Comparison of ENCODE assay signal across 1 cellular context in genomic region chr13:19991531-19991930, GRCh38.
TF ChIP-seq lines count a peak whose summit lies in the region.

No MANE protein-coding gene starts in this region.

TF ChIP-seq in GM23338, 12 proteins besides CTCF, POLR2A, EP300 and RAD21 (continued from another document):
- TF ChIP-seq, protein P1, sequence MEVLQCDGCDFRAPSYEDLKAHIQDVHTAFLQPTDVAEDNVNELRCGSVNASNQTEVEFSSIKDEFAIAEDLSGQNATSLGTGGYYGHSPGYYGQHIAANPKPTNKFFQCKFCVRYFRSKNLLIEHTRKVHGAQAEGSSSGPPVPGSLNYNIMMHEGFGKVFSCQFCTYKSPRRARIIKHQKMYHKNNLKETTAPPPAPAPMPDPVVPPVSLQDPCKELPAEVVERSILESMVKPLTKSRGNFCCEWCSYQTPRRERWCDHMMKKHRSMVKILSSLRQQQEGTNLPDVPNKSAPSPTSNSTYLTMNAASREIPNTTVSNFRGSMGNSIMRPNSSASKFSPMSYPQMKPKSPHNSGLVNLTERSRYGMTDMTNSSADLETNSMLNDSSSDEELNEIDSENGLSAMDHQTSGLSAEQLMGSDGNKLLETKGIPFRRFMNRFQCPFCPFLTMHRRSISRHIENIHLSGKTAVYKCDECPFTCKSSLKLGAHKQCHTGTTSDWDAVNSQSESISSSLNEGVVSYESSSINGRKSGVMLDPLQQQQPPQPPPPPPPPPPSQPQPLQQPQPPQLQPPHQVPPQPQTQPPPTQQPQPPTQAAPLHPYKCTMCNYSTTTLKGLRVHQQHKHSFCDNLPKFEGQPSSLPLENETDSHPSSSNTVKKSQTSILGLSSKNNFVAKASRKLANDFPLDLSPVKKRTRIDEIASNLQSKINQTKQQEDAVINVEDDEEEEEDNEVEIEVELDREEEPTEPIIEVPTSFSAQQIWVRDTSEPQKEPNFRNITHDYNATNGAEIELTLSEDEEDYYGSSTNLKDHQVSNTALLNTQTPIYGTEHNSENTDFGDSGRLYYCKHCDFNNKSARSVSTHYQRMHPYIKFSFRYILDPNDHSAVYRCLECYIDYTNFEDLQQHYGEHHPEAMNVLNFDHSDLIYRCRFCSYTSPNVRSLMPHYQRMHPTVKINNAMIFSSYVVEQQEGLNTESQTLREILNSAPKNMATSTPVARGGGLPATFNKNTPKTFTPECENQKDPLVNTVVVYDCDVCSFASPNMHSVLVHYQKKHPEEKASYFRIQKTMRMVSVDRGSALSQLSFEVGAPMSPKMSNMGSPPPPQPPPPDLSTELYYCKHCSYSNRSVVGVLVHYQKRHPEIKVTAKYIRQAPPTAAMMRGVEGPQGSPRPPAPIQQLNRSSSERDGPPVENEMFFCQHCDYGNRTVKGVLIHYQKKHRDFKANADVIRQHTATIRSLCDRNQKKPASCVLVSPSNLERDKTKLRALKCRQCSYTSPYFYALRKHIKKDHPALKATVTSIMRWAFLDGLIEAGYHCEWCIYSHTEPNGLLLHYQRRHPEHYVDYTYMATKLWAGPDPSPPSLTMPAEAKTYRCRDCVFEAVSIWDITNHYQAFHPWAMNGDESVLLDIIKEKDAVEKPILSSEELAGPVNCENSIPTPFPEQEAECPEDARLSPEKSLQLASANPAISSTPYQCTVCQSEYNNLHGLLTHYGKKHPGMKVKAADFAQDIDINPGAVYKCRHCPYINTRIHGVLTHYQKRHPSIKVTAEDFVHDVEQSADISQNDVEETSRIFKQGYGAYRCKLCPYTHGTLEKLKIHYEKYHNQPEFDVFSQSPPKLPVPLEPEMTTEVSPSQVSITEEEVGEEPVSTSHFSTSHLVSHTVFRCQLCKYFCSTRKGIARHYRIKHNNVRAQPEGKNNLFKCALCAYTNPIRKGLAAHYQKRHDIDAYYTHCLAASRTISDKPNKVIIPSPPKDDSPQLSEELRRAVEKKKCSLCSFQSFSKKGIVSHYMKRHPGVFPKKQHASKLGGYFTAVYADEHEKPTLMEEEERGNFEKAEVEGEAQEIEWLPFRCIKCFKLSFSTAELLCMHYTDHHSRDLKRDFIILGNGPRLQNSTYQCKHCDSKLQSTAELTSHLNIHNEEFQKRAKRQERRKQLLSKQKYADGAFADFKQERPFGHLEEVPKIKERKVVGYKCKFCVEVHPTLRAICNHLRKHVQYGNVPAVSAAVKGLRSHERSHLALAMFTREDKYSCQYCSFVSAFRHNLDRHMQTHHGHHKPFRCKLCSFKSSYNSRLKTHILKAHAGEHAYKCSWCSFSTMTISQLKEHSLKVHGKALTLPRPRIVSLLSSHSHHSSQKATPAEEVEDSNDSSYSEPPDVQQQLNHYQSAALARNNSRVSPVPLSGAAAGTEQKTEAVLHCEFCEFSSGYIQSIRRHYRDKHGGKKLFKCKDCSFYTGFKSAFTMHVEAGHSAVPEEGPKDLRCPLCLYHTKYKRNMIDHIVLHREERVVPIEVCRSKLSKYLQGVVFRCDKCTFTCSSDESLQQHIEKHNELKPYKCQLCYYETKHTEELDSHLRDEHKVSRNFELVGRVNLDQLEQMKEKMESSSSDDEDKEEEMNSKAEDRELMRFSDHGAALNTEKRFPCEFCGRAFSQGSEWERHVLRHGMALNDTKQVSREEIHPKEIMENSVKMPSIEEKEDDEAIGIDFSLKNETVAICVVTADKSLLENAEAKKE (CRISPR knock-in tag; IDR thresholded peaks at IDR 0.05) = no peak
- TF ChIP-seq CREB1 (CRISPR knock-in tag; IDR thresholded peaks at IDR 0.05; ENCODE audit: low read depth) (no peak), STAT1 (IDR thresholded peaks at IDR 0.05; ENCODE audit: unreplicated experiment) (no peak), NANOG (IDR thresholded peaks at IDR 0.05; ENCODE audit: borderline replicate concordance) (no peak)
